8 cellular contexts compared by ENCODE assay signal in the genomic region with DNA sequence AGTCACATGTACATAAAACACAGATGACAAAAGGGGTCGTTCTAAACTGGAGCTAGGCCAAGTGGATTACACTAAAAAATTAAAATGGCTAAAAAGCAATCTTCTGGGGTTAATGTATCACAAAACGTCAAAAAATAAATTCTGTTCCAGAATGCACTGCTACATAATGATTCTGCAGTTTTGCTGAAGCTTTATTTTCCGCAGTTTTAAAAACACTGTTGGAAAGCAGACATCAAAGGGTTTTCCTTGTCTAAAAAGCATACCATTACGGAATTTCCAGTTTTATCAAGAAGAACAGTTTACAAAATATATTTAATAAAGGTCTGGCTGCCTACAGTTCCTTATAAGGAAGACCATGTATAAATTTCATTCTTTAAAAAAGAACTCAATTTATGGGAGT. TPM values are rescaled to one million over a fixed set of nuclear protein-coding genes. Genes with fewer than 3 reads are reported as not detected.
DNase-seq lines count a peak whose midpoint lies in the region; ATAC-seq and TF ChIP-seq lines count a peak whose summit lies in the region.

No MANE protein-coding gene starts in this region.

- H2AFZ ChIP-seq in osteoblast (ENCODE audit: low read length) = peak overlapping the region; percentile 99

- H3K9me3 Mint-ChIP-seq in endodermal cell = no peaks in the 10 kb centered on the region

- H3K27me3 ChIP-seq in endodermal cell (ENCODE audit: control insufficient read depth, insufficient read depth, low read length, poor library complexity, severe bottlenecking) = peaks cover 7% of the 10 kb centered on the region
- H3K27me3 ChIP-seq in osteoblast (ENCODE audit: insufficient read depth, low read length) = no peaks in the 10 kb centered on the region

- H3K36me3 ChIP-seq in endodermal cell (ENCODE audit: control insufficient read depth, insufficient read depth, low read length) (no peaks in the 10 kb centered on the region), osteoblast (ENCODE audit: insufficient read depth, low read length) (no peaks in the 10 kb centered on the region)

- peaks cover 22% of the 10 kb centered on the region for H3K27me3 Mint-ChIP-seq in endodermal cell (ENCODE audit: insufficient read depth)

- peak overlapping the region; percentile 85 for H3K4me3 ChIP-seq in endodermal cell (ENCODE audit: low read length)
- peak overlapping the region; percentile 94 for H3K4me3 ChIP-seq in osteoblast (ENCODE audit: insufficient read depth, low read length)

- H3K4me1 Mint-ChIP-seq in endodermal cell = peaks cover 13% of the 10 kb centered on the region

- no peak overlapping the region for H3K4me3 Mint-ChIP-seq in endodermal cell

- H3K36me3 Mint-ChIP-seq in endodermal cell (ENCODE audit: low read depth) = peaks cover under 1% of the 10 kb centered on the region

- no peak overlapping the region for H3K27ac Mint-ChIP-seq in endodermal cell

- peak overlapping the region; percentile 92 for H3K4me2 ChIP-seq in osteoblast (ENCODE audit: insufficient read depth, low read length)

- no peak overlapping the region for H3K9ac ChIP-seq in endodermal cell (ENCODE audit: extremely low read depth, low read length, poor library complexity, severe bottlenecking)

- H3K27ac ChIP-seq in endodermal cell (ENCODE audit: low read depth, low read length) (no peak overlapping the region), osteoblast (ENCODE audit: low read depth, low read length) (peak overlapping the region; percentile 18)

- 78 to 87% methylated on average over 3 to 4 of the region's 4 CpGs for WGBS in endodermal cell (ENCODE audit: insufficient coverage in 1 of 2, insufficient read length in 1 of 2), 2 experiments

- peak; percentile 39 for DNase-seq in CD1c-positive myeloid dendritic cell (ENCODE audit: extremely low spot score)
- DNase-seq in NCI-H69 (lab: John Stamatoyannopoulos, UW) = peak; percentile 54
- DNase-seq in endodermal cell = no peak
- DNase-seq in osteoblast (ENCODE audit: insufficient read length, low spot score, missing footprints) = no peak
- no peak for DNase-seq in AML-193 (lab: John Stamatoyannopoulos, UW)

- no peak for ATAC-seq in GM18498 (IDR thresholded peaks at IDR 0.05; ENCODE audit: unreplicated experiment)
- no peak for ATAC-seq in GM21381 (IDR thresholded peaks at IDR 0.05; ENCODE audit: unreplicated experiment)
- no peak for ATAC-seq in HG02852 (IDR thresholded peaks at IDR 0.05; ENCODE audit: unreplicated experiment)

- peaks cover 15% of the 10 kb centered on the region for H4K20me1 ChIP-seq in osteoblast (ENCODE audit: insufficient read depth, low read length)

- H3K4me1 ChIP-seq in endodermal cell (ENCODE audit: control insufficient read depth, insufficient read depth, low read length) (no peaks in the 10 kb centered on the region), osteoblast (ENCODE audit: insufficient read depth, low read length) (peaks cover 13% of the 10 kb centered on the region)

- no peak for TF ChIP-seq CTCF in endodermal cell (conservative IDR thresholded peaks at IDR 0.05)
- TF ChIP-seq CTCF in osteoblast (IDR thresholded peaks at IDR 0.05; ENCODE audit: extremely low read depth, low read depth, low read length) = no peak

- no peaks in the 10 kb centered on the region for H3K9me3 ChIP-seq in endodermal cell (ENCODE audit: control insufficient read depth, low read length)
- H3K9me3 ChIP-seq in osteoblast (ENCODE audit: low read depth, low read length) = no peaks in the 10 kb centered on the region

- H3K79me2 ChIP-seq in osteoblast (ENCODE audit: insufficient read depth, low read length) = peaks cover 43% of the 10 kb centered on the region

RNA-seq across cellular contexts. Expression of a gene that starts 1.4 kb away (rescaled TPM):
- total RNA-seq in endodermal cell (10 to 100 TPM; 20.8 to 31.5 TPM), osteoblast (37.3 and 46.0 TPM in 2 replicates)
- polyA plus RNA-seq in endodermal cell (2013, experiment 1 of 2) = 31.1 TPM
- 28.6 TPM for polyA plus RNA-seq in endodermal cell (2013, experiment 2 of 2)

Comparison
In these comparisons a context has a peak if more than half of its experiments do, and no peak if none do; other contexts are left out.
1. DNase-seq: peak in CD1c-positive myeloid dendritic cell (single experiment) and NCI-H69 (single experiment); none in endodermal cell (single experiment), osteoblast (single experiment) and AML-193 (0 of 2).